ENCODE assay signal across 11 cellular contexts in genomic region chr3:7788881-7789280, GRCh38.
"Had no signal": no experiment of that assay in that cellular context is flagged by ENCODE, and none has a peak within 500 bp of the region (broad histone marks: within the 10 kb centered on the region; RNA-seq: fewer than 3 reads in every experiment).

No MANE protein-coding gene starts in this region.

- H3K4me1 ChIP-seq: esophagus squamous epithelium, upper lobe of right lung had no signal

- ATAC-seq: activated T-cell treated with anti-CD3 and anti-CD28 coated beads, Interleukin-2, amount 50 U/mL, for 4 hours had no signal

- H3K27me3 ChIP-seq: esophagus squamous epithelium, upper lobe of right lung had no signal

- DNase-seq: activated CD4-positive, alpha-beta T cell treated with anti-CD3 and anti-CD28 coated beads, Interleukin-2, amount 50 U/mL, for 4 hours; activated CD4-positive, CD25-positive, alpha-beta regulatory T cell treated with anti-CD3 and anti-CD28 coated beads, Interleukin-2, amount 50 U/mL, for 72 hours; activated gamma-delta T cell; activated T-cell treated with anti-CD3 and anti-CD28 coated beads, Interleukin-2, amount 50 U/mL, for 4 hours; amygdala; esophagus squamous epithelium; foreskin fibroblast; kidney; stimulated activated CD4-positive, alpha-beta T cell treated with anti-CD3 and anti-CD28 coated beads, Interleukin-12 subunit alpha, Interleukin-12 subunit beta, amount 100 ng/mL, for 4 hours; stimulated activated naive CD4-positive, alpha-beta T cell treated with Interleukin-2 at 50 U/mL for 16 hours; upper lobe of right lung had no signal

- H3K27ac ChIP-seq: esophagus squamous epithelium, upper lobe of right lung had no signal

- H3K4me3 ChIP-seq: esophagus squamous epithelium, upper lobe of right lung had no signal

- H3K36me3 ChIP-seq: esophagus squamous epithelium, upper lobe of right lung had no signal

- H3K9me3 ChIP-seq: esophagus squamous epithelium, upper lobe of right lung had no signal
